15 cellular contexts compared by ENCODE assay signal in the genomic region with DNA sequence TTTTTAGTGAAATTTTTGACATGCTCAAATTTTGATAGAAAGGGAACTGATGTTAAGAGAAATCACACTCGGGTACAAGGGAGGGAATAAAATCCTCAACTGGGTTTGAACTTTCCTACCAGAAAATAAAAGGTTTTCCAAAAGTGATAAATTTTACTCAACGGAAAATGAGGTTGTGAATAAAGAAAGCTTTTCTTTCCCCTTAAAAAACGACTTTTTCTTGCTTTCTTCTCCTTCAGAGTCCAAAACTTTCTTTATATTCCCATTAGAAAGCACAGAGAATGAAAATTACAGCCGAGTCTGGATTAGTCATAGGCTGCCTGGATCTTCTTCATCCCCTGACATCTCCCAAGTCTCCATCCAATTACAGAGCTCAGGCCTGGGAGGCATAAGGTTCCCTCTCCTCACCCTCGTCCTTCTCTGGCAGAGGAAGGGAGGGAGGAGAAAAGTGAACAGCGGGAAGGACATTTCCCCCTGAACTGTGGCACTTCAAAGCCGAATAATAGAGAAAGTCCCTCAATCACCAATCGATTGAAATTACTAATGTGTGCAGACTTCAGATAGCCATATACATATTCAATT. TPM values are rescaled to one million over a fixed set of nuclear protein-coding genes. Genes with fewer than 3 reads are reported as not detected.
A peak's percentile ranks its signal among the peaks of the same experiment; 100 is the strongest.
DNase-seq lines count a peak whose midpoint lies in the region; ATAC-seq, FAIRE-seq and TF ChIP-seq lines count a peak whose summit lies in the region.
"Had no signal": no experiment of that assay in that cellular context is flagged by ENCODE, and none has a peak within 500 bp of the region (broad histone marks: within the 10 kb centered on the region; RNA-seq: fewer than 3 reads in every experiment).

No MANE protein-coding gene starts in this region.

- no peak for ATAC-seq in T-cell (replicated peaks in 1 of 4)
- ATAC-seq: Right ventricle myocardium inferior had no signal

- H3K9ac ChIP-seq in H1 (replicated peaks in 1 of 4; ENCODE audit: extremely low read depth in 1 of 4, low read depth in 3 of 4, low read length in 3 of 4): no peak overlapping the region
- H3K9ac ChIP-seq: BLaER1 had no signal

- POLR2A ChIA-PET in MCF 10A (lab: Yijun Ruan, JAX) (no interaction called here), H1 (lab: Charles Lee; ENCODE audit: partially characterized antibody) (no interaction called here), T-cell (lab: Charles Lee) (no interaction called here)

- no peak for FAIRE-seq in H1 (lab: Jason Lieb, UNC)

- H4K91ac ChIP-seq in H1 (replicated peaks; ENCODE audit: insufficient read length, low read length): no peak overlapping the region

- CTCF ChIA-PET in MCF 10A (lab: Yijun Ruan, JAX) (no interaction called here), H1 (lab: Charles Lee; ENCODE audit: partially characterized antibody) (interaction anchor here (1.1 kb wide), 1 partner anchor 18 kb away, joined by 3 read pairs; no protein-coding TSS in a partner anchor), T-cell (lab: Charles Lee) (no interaction called here)

- no peak overlapping the region for H2BK12ac ChIP-seq in H1 (ENCODE audit: low read depth, low read length)

- H3K9me3 Mint-ChIP-seq in MCF 10A (ENCODE audit: unreplicated experiment): no peaks in the 10 kb centered on the region
- peaks cover 6% of the 10 kb centered on the region for H3K9me3 Mint-ChIP-seq in mesothelial cell of epicardium
- H3K9me3 Mint-ChIP-seq in T-cell: no peaks in the 10 kb centered on the region

- TF ChIP-seq EP300 in H1 (IDR thresholded peaks at IDR 0.05; ENCODE audit: borderline replicate concordance in 1 of 2, low read depth in 2 of 2, low read length in 2 of 2): no peak

- H3K27ac Mint-ChIP-seq in MCF 10A (ENCODE audit: low read depth, unreplicated experiment) (peak overlapping the region; percentile 85), mesothelial cell of epicardium (peak overlapping the region; percentile 66), T-cell (no peak overlapping the region)

- H3K27me3 Mint-ChIP-seq in MCF 10A (ENCODE audit: insufficient read depth, unreplicated experiment): no peaks in the 10 kb centered on the region
- H3K27me3 Mint-ChIP-seq in mesothelial cell of epicardium (ENCODE audit: low read depth): no peaks in the 10 kb centered on the region
- H3K27me3 Mint-ChIP-seq in T-cell: peaks cover 10% of the 10 kb centered on the region in 2 donors

- intact Hi-C loops in MCF 10A (cut with micrococcal nuclease): no loop called here
- intact Hi-C loops in breast epithelium (cut with DNase I; ENCODE audit: low total_unique reads): loop anchor here (5.0 kb wide), 1 partner anchor 1789 kb away; no protein-coding TSS in a partner anchor

- 0 out of 2 replicates have a peak overlapping the region, but pooled peaks have one; percentile 18 for H2BK15ac ChIP-seq in H1 (ENCODE audit: low read length)

- H3K36me3 ChIP-seq in breast epithelium: no peaks in the 10 kb centered on the region
- no peaks in the 10 kb centered on the region for H3K36me3 ChIP-seq in H1 (ENCODE audit: control insufficient read depth in 2 of 4, insufficient read depth in 4 of 4, low read length in 3 of 4)
- H3K36me3 ChIP-seq: BLaER1 had no signal

- no peak overlapping the region for H2AFZ ChIP-seq in H1 (ENCODE audit: low read length)
- H2AFZ ChIP-seq: PC-9 had no signal

- no peak overlapping the region for H2AK5ac ChIP-seq in H1 (ENCODE audit: low read depth, low read length)

- TF ChIP-seq POLR2A in breast epithelium (IDR thresholded peaks at IDR 0.05): no peak
- TF ChIP-seq POLR2A in H1 (IDR thresholded peaks at IDR 0.05; ENCODE audit: control extremely low read depth in 1 of 2, low read depth in 2 of 2, low read length in 2 of 2): no peak

- DNase-seq in MCF 10A (ENCODE audit: unreplicated experiment) (no peak), breast epithelium (ENCODE audit: low spot score in 2 of 2) (no peak), H1 (ENCODE audit: low read depth in 1 of 2, low spot score in 2 of 2) (no peak), mesothelial cell of epicardium (ENCODE audit: low spot score in 2 of 2, unreplicated experiment in 2 of 2) (no peak), UCSD-AML1 (lab: John Stamatoyannopoulos, UW; ENCODE audit: unreplicated experiment) (no peak), anterior cingulate cortex (lab: John Stamatoyannopoulos, UW) (no peak), T-cell (no peak), Kasumi-1 (lab: John Stamatoyannopoulos, UW) (no peak)
- DNase-seq: 8988T, NCI-H1048, NCI-H1694, PC-9 had no signal

- no peak for TF ChIP-seq CTCF in MCF 10A (IDR thresholded peaks at IDR 0.05; ENCODE audit: unreplicated experiment)
- TF ChIP-seq CTCF in breast epithelium (IDR thresholded peaks at IDR 0.05): no peak
- TF ChIP-seq CTCF in H1 (IDR thresholded peaks at IDR 0.05; ENCODE audit: control extremely low read depth in 1 of 3, insufficient read depth in 1 of 3, low read depth in 1 of 3, low read length in 3 of 3): no peak
- TF ChIP-seq CTCF in mesothelial cell of epicardium (IDR thresholded peaks at IDR 0.05; ENCODE audit: unreplicated experiment): no peak

- no peak overlapping the region for H3K23ac ChIP-seq in H1 (ENCODE audit: insufficient read length)

- H4K8ac ChIP-seq in H1 (ENCODE audit: extremely low read depth, insufficient read depth, low read length): no peak overlapping the region

- no peak overlapping the region for H3K4me3 ChIP-seq in breast epithelium
- no peak overlapping the region for H3K4me3 ChIP-seq in H1 (ENCODE audit: extremely low read depth in 1 of 4, insufficient read depth in 2 of 4, low read depth in 3 of 4, low read length in 4 of 4)
- H3K4me3 ChIP-seq: BLaER1, PC-9 had no signal

- H3K4ac ChIP-seq in H1 (replicated peaks; ENCODE audit: insufficient read length, low read depth, low read length): no peak overlapping the region

- no peak overlapping the region for H4K5ac ChIP-seq in H1 (ENCODE audit: insufficient read length, low read depth, low read length)

- H3K4me3 Mint-ChIP-seq in MCF 10A (ENCODE audit: unreplicated experiment) (no peak overlapping the region), mesothelial cell of epicardium (no peak overlapping the region), T-cell (no peak overlapping the region)

- H3K23me2 ChIP-seq in H1 (ENCODE audit: low read depth, low read length): no peaks in the 10 kb centered on the region

- no peaks in the 10 kb centered on the region for H4K20me1 ChIP-seq in H1 (replicated peaks in 1 of 2; ENCODE audit: control insufficient read depth in 1 of 2, insufficient read depth in 2 of 2, low read length in 2 of 2)
- H4K20me1 ChIP-seq: BLaER1 had no signal

- H3K79me1 ChIP-seq in H1 (ENCODE audit: low read depth, low read length): no peaks in the 10 kb centered on the region

- TF ChIP-seq RAD21 in H1 (IDR thresholded peaks at IDR 0.05 in 1 of 2, conservative IDR thresholded peaks at IDR 0.05 in 1 of 2; ENCODE audit: low read depth in 2 of 2, low read length in 2 of 2): no peak

- no peak overlapping the region for H2BK120ac ChIP-seq in H1 (replicated peaks; ENCODE audit: low read depth, low read length)

- 76% methylated on average over 8 of the region's 8 CpGs; no CpG with 5 or more reads in 1 of the 2 experiments for WGBS in H1 (ENCODE audit: extremely low coverage in 1 of 2, insufficient coverage in 1 of 2, insufficient read length in 1 of 2, insufficient replicate concordance in 2 of 2, low coverage in 1 of 2, low lambda C conversion rate in 2 of 2, missing lambda C conversion rate in 1 of 2), 2 experiments

- H3K27ac ChIP-seq in breast epithelium (no peak overlapping the region), H1 (ENCODE audit: low read depth, low read length) (no peak overlapping the region)
- H3K27ac ChIP-seq: BLaER1, HL-60, PC-9 had no signal

- H3K27me3 ChIP-seq in breast epithelium (no peaks in the 10 kb centered on the region), H1 (replicated peaks in 1 of 4; ENCODE audit: control insufficient read depth in 3 of 4, extremely low read depth in 1 of 4, insufficient read depth in 3 of 4, low read length in 3 of 4) (no peaks in the 10 kb centered on the region)
- H3K27me3 ChIP-seq: BLaER1 had no signal

- no peak overlapping the region for H3K56ac ChIP-seq in H1 (replicated peaks; ENCODE audit: insufficient read length, low read depth, low read length)

- H3K4me1 Mint-ChIP-seq in MCF 10A (ENCODE audit: insufficient read depth, unreplicated experiment): peaks cover 6% of the 10 kb centered on the region
- H3K4me1 Mint-ChIP-seq in mesothelial cell of epicardium: peaks cover 12% of the 10 kb centered on the region
- no peaks in the 10 kb centered on the region for H3K4me1 Mint-ChIP-seq in T-cell

- H3K36me3 Mint-ChIP-seq in MCF 10A (ENCODE audit: insufficient read depth, unreplicated experiment) (no peaks in the 10 kb centered on the region), mesothelial cell of epicardium (no peaks in the 10 kb centered on the region), T-cell (no peaks in the 10 kb centered on the region)

- H2BK5ac ChIP-seq in H1 (ENCODE audit: low read depth, low read length): no peak overlapping the region

- H3K4me1 ChIP-seq in breast epithelium (no peaks in the 10 kb centered on the region), H1 (replicated peaks in 1 of 4; ENCODE audit: control insufficient read depth in 3 of 4, insufficient read depth in 4 of 4, low read length in 3 of 4) (0 out of 7 replicates have a peak, but pooled peaks cover 0 to 2% (median 0%) of the 10 kb centered on the region in 4 experiments)

- no peak overlapping the region for H3K14ac ChIP-seq in H1 (ENCODE audit: insufficient read length)

- H3K4me2 ChIP-seq in H1 (ENCODE audit: insufficient read depth in 1 of 2, low read depth in 2 of 2, low read length in 2 of 2): no peak overlapping the region
- H3K4me2 ChIP-seq: BLaER1, PC-9 had no signal

- H3K79me2 ChIP-seq in H1 (ENCODE audit: control insufficient read depth in 1 of 2, insufficient read depth in 2 of 2, low read length in 2 of 2): no peaks in the 10 kb centered on the region

- no peak overlapping the region for H3K18ac ChIP-seq in H1 (ENCODE audit: extremely low read depth, low read length)

- 0 out of 2 replicates have a peak overlapping the region, but pooled peaks have one; percentile 18 for H2BK20ac ChIP-seq in H1 (ENCODE audit: low read length)

- H3K9me3 ChIP-seq in breast epithelium: no peaks in the 10 kb centered on the region
- H3K9me3 ChIP-seq in H1 (ENCODE audit: insufficient read depth in 2 of 2, low read depth in 1 of 2, low read length in 1 of 2): no peaks in the 10 kb centered on the region

- no TSS peak for BruUV-seq in MCF 10A (replicated peaks; lab: Mats Ljungman, UMichigan)

RNA-seq across cellular contexts. Expression of a gene that starts 28.1 kb away (rescaled TPM):
- total RNA-seq in MCF 10A (2022): 272 and 295 TPM in 2 replicates
- total RNA-seq in breast epithelium: 100 to 1,000 TPM; 158 to 304 (median 172) TPM
- total RNA-seq in H1 (2021; fragmentation: NEBNext Ultra II Directional; extraction: Animal tissue kit (Norgen Biotek cat#: 25700)): 183 and 187 TPM in 2 replicates
- polyA plus RNA-seq in H1 (2011; rRNA removed): 181 and 192 TPM in 2 replicates
- 139 TPM for polyA plus RNA-seq in H1 (2011; cell fraction: cytosol; rRNA removed)
- polyA plus RNA-seq in H1 (2011; cell fraction: nucleus; rRNA removed): 515 TPM
- polyA plus RNA-seq in H1 (2012, experiment 1 of 2): 88.8 to 150 TPM (median 131 TPM) in 4 replicates
- polyA plus RNA-seq in H1 (2012, experiment 2 of 2): 21.1 TPM
- polyA plus RNA-seq in H1 (2013, experiment 1 of 2): 128 TPM
- 113 TPM for polyA plus RNA-seq in H1 (2013, experiment 2 of 2)
- polyA minus RNA-seq in H1 (2011; rRNA and poly(A)+ RNA removed): 550 and 562 TPM in 2 replicates
- polyA minus RNA-seq in H1 (2011; cell fraction: cytosol; rRNA and poly(A)+ RNA removed): 165 TPM
- 460 TPM for polyA minus RNA-seq in H1 (2011; cell fraction: nucleus; rRNA and poly(A)+ RNA removed)
- 129 to 138 TPM (median 133 TPM) in 3 replicates for total RNA-seq in mesothelial cell of epicardium
- total RNA-seq in T-cell: 10 to 100 TPM; 50.2 to 84.3 (median 52.2) TPM

Comparison
In these comparisons a context has a peak if more than half of its experiments do, and no peak if none do; other contexts are left out.
1. H3K27ac Mint-ChIP-seq: peak in MCF 10A (single experiment) and mesothelial cell of epicardium (single experiment); none in T-cell (0 of 2).